Comparison of ENCODE assay signal across 1 cellular context in genomic region chr2:102004588-102004987, GRCh38.
TF ChIP-seq lines count a peak whose summit lies in the region.

No MANE protein-coding gene starts in this region.

TF ChIP-seq in GM12878, 131 proteins besides CTCF, POLR2A, EP300 and RAD21 (continues in another document):
- no peak for TF ChIP-seq ATF7 (IDR thresholded peaks at IDR 0.05; ENCODE audit: low read depth)
- peak; percentile 78 for TF ChIP-seq CUX1 (IDR thresholded peaks at IDR 0.05; ENCODE audit: insufficient replicate concordance, low read depth, low read length)
- TF ChIP-seq MTA2 (IDR thresholded peaks at IDR 0.05; ENCODE audit: low read depth), result peak; percentile 64
- no peak for TF ChIP-seq EGR1 (IDR thresholded peaks at IDR 0.05; ENCODE audit: borderline replicate concordance in 1 of 2, low read depth in 2 of 2, low read length in 2 of 2)
- TF ChIP-seq DPF2 (IDR thresholded peaks at IDR 0.05), result peak; percentile 43; the same call in 1 of the 2 replicates
- TF ChIP-seq PAX8 (IDR thresholded peaks at IDR 0.05), result no peak
- no peak for TF ChIP-seq CBX5 (IDR thresholded peaks at IDR 0.05; ENCODE audit: low read depth)
- TF ChIP-seq, protein P1, sequence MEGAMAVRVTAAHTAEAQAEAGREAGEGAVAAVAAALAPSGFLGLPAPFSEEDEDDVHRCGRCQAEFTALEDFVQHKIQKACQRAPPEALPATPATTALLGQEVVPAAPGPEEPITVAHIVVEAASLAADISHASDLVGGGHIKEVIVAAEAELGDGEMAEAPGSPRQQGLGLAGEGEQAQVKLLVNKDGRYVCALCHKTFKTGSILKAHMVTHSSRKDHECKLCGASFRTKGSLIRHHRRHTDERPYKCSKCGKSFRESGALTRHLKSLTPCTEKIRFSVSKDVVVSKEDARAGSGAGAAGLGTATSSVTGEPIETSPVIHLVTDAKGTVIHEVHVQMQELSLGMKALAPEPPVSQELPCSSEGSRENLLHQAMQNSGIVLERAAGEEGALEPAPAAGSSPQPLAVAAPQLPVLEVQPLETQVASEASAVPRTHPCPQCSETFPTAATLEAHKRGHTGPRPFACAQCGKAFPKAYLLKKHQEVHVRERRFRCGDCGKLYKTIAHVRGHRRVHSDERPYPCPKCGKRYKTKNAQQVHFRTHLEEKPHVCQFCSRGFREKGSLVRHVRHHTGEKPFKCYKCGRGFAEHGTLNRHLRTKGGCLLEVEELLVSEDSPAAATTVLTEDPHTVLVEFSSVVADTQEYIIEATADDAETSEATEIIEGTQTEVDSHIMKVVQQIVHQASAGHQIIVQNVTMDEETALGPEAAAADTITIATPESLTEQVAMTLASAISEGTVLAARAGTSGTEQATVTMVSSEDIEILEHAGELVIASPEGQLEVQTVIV (IDR thresholded peaks at IDR 0.05; ENCODE audit: borderline replicate concordance, partially characterized antibody), result no peak
- peak; percentile 17; the same call in 1 of the 2 replicates for TF ChIP-seq ZNF687 (IDR thresholded peaks at IDR 0.05)
- no peak for TF ChIP-seq ZBTB40 (IDR thresholded peaks at IDR 0.05; ENCODE audit: borderline replicate concordance)
- no peak for TF ChIP-seq JUNB (IDR thresholded peaks at IDR 0.05)
- TF ChIP-seq, protein P2, sequence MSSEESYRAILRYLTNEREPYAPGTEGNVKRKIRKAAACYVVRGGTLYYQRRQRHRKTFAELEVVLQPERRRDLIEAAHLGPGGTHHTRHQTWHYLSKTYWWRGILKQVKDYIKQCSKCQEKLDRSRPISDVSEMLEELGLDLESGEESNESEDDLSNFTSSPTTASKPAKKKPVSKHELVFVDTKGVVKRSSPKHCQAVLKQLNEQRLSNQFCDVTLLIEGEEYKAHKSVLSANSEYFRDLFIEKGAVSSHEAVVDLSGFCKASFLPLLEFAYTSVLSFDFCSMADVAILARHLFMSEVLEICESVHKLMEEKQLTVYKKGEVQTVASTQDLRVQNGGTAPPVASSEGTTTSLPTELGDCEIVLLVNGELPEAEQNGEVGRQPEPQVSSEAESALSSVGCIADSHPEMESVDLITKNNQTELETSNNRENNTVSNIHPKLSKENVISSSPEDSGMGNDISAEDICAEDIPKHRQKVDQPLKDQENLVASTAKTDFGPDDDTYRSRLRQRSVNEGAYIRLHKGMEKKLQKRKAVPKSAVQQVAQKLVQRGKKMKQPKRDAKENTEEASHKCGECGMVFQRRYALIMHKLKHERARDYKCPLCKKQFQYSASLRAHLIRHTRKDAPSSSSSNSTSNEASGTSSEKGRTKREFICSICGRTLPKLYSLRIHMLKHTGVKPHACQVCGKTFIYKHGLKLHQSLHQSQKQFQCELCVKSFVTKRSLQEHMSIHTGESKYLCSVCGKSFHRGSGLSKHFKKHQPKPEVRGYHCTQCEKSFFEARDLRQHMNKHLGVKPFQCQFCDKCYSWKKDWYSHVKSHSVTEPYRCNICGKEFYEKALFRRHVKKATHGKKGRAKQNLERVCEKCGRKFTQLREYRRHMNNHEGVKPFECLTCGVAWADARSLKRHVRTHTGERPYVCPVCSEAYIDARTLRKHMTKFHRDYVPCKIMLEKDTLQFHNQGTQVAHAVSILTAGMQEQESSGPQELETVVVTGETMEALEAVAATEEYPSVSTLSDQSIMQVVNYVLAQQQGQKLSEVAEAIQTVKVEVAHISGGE (CRISPR knock-in tag; IDR thresholded peaks at IDR 0.05), result no peak
- peak; percentile 81 for TF ChIP-seq MEF2B (IDR thresholded peaks at IDR 0.05; ENCODE audit: partially characterized antibody, poor library complexity, severe bottlenecking)
- TF ChIP-seq BCLAF1 (IDR thresholded peaks at IDR 0.05), result no peak
- TF ChIP-seq CHD2 (IDR thresholded peaks at IDR 0.05; ENCODE audit: borderline replicate concordance, low read depth, low read length), result 0 out of 2 replicates have a peak, but pooled peaks have one; percentile 20
- TF ChIP-seq JUND (IDR thresholded peaks at IDR 0.05; ENCODE audit: low read depth, low read length), result 0 out of 2 replicates have a peak, but pooled peaks have one; percentile 12
- TF ChIP-seq, protein P3, sequence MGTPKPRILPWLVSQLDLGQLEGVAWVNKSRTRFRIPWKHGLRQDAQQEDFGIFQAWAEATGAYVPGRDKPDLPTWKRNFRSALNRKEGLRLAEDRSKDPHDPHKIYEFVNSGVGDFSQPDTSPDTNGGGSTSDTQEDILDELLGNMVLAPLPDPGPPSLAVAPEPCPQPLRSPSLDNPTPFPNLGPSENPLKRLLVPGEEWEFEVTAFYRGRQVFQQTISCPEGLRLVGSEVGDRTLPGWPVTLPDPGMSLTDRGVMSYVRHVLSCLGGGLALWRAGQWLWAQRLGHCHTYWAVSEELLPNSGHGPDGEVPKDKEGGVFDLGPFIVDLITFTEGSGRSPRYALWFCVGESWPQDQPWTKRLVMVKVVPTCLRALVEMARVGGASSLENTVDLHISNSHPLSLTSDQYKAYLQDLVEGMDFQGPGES (IDR thresholded peaks at IDR 0.05), result no peak
- TF ChIP-seq NR2C2 (IDR thresholded peaks at IDR 0.05; ENCODE audit: borderline replicate concordance, control insufficient read depth, insufficient read length, low read depth), result no peak
- no peak for TF ChIP-seq SPI1 (IDR thresholded peaks at IDR 0.05; ENCODE audit: borderline replicate concordance, insufficient read depth, low read depth, low read length)
- peak; percentile 65 for TF ChIP-seq RUNX3 (IDR thresholded peaks at IDR 0.05; ENCODE audit: low read length)
- TF ChIP-seq PAX5 (IDR thresholded peaks at IDR 0.05; ENCODE audit: borderline replicate concordance, low read depth, low read length), result no peak
- TF ChIP-seq ZSCAN29 (IDR thresholded peaks at IDR 0.05), result no peak
- no peak for TF ChIP-seq CREM (IDR thresholded peaks at IDR 0.05; ENCODE audit: low read depth)
- TF ChIP-seq ZBTB33 (IDR thresholded peaks at IDR 0.05), result no peak
- no peak for TF ChIP-seq CEBPB (IDR thresholded peaks at IDR 0.05; ENCODE audit: borderline replicate concordance in 1 of 2, low read depth in 2 of 2, low read length in 2 of 2)
